Comparison of ENCODE assay signal across 8 cellular contexts in the genomic region with DNA sequence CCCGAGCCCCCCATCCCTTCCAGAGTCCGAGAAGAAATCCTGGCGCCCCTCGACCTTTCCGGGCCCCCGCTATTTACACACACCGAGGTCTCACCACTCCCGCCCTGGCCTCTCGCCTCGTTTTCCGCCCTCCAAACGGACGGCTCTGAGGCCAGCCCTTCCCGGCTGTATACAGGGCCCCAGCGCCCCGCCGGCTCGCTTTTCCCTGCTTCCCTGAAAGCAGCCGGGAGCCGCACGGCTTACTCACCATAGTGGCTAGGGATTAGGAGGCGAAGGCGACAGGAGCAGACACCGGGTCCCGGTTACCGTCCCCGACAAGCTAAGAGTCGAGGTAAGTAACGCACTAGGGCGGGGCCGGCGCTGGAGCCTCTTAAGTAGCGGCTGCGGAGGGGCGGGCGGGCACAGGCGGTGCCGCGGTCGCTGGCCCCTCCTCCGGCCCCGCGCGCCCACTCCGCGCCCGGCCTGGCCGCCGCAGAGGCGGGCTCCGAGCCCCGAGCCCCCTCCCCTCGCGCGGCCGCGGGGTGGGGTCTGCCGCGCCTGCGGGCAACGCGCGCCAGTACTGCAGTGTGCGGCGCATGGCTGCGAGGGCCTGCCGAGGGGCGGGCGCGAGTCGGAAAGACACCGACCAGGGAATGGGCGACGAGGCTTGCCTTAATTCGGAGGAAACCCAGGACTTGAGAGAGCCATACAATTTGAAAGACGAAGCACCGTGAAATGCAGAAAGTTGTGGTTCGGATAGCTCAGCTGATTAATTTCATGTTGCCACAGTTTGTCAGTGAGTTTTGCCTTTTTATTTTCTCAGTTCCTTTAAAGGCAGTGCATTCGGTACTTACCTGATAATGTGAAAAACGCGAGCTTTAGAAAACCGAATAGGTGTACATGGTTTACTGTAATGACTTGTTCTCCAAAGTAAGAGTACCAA. TPM values are rescaled to one million over a fixed set of nuclear protein-coding genes. Genes with fewer than 3 reads are reported as not detected.
DNase-seq lines count a peak whose midpoint lies in the region; ATAC-seq and TF ChIP-seq lines count a peak whose summit lies in the region.

A gene (minus strand): TSS at position 345 of the 922 bp plus-strand sequence. CDS start 95 bp downstream, at position 250.

- H3K27me3 ChIP-seq in Peyer's patch: no peaks in the 10 kb centered on the region
- no peaks in the 10 kb centered on the region for H3K27me3 ChIP-seq in esophagus (ENCODE audit: control insufficient read depth in 1 of 2, insufficient read depth in 2 of 2, low read length in 2 of 2)
- H3K27me3 ChIP-seq in mucosa of stomach (ENCODE audit: control insufficient read depth, insufficient read depth, low read length): no peaks in the 10 kb centered on the region

- WGBS in esophagus, 2 donors: 0 to 1% methylated on average over 73 to 82 of the region's 82 CpGs

- H3K27ac ChIP-seq in Peyer's patch: peak within 1 kb of the TSS; percentile 98 to 100 (median 99)
- peak within 1 kb of the TSS; percentile 100 for H3K27ac ChIP-seq in esophagus (ENCODE audit: low read depth in 2 of 2, low read length in 1 of 2)

- no peaks in the 10 kb centered on the region for H3K9me3 Mint-ChIP-seq in activated T-cell treated with anti-CD3 and anti-CD28 coated beads, Interleukin-2, amount 50 U/mL, for 4 hours

- no peaks in the 10 kb centered on the region for H3K9me3 ChIP-seq in Peyer's patch
- H3K9me3 ChIP-seq in esophagus (ENCODE audit: control insufficient read depth in 2 of 2, insufficient read depth in 1 of 2, low read depth in 1 of 2, low read length in 1 of 2): no peaks in the 10 kb centered on the region
- no peaks in the 10 kb centered on the region for H3K9me3 ChIP-seq in mucosa of stomach (ENCODE audit: control insufficient read depth, low read length)

- ATAC-seq in GM21717 (IDR thresholded peaks at IDR 0.05; ENCODE audit: unreplicated experiment): peak; percentile 62
- peak; percentile 81 to 83 for ATAC-seq in activated T-cell treated with anti-CD3 and anti-CD28 coated beads, Interleukin-2, amount 50 U/mL, for 4 hours

- TF ChIP-seq CTCF in Peyer's patch (IDR thresholded peaks at IDR 0.05): no peak

- H3K4me3 ChIP-seq in Peyer's patch (peak within 1 kb of the TSS; percentile 88 to 99 (median 92)), esophagus (ENCODE audit: low read depth in 1 of 2, low read length in 2 of 2) (peak within 1 kb of the TSS; percentile 98 to 99), mucosa of stomach (ENCODE audit: low read length) (peak within 1 kb of the TSS; percentile 80)

- DNase-seq in DMS153 treated with DMSO at 0.1 percent for 48 hours (lab: John Stamatoyannopoulos, UW; ENCODE audit: unreplicated experiment): peak; percentile 83
- DNase-seq in KG1 (lab: John Stamatoyannopoulos, UW): peak; percentile 84
- peak; percentile 93 to 97 (median 96) for DNase-seq in Peyer's patch
- DNase-seq in activated T-cell treated with anti-CD3 and anti-CD28 coated beads, Interleukin-2, amount 50 U/mL, for 4 hours: peak; percentile 90
- DNase-seq in stimulated activated CD8-positive, alpha-beta memory T cell treated with anti-CD3 and anti-CD28 coated beads, Interleukin-7, amount 100 ng/mL, for 1 hour (ENCODE audit: low read depth in 2 of 2): peak; percentile 79 to 88

- peak; percentile 87 to 89 for TF ChIP-seq POLR2A in Peyer's patch (IDR thresholded peaks at IDR 0.05)

- peak within 1 kb of the TSS; percentile 96 for H3K9ac ChIP-seq in mucosa of stomach (ENCODE audit: low read length)

- peak within 1 kb of the TSS; percentile 97 for H3K4me3 Mint-ChIP-seq in activated T-cell treated with anti-CD3 and anti-CD28 coated beads, Interleukin-2, amount 50 U/mL, for 4 hours

- H3K4me1 Mint-ChIP-seq in activated T-cell treated with anti-CD3 and anti-CD28 coated beads, Interleukin-2, amount 50 U/mL, for 4 hours (ENCODE audit: low read depth): peaks cover 40% of the 10 kb centered on the region

- H3K4me1 ChIP-seq in Peyer's patch (peaks cover 0 to 27% (median 4%) of the 10 kb centered on the region in 4 donors), esophagus (ENCODE audit: control insufficient read depth in 2 of 2, insufficient read depth in 2 of 2, low read length in 1 of 2) (no peaks in the 10 kb centered on the region), mucosa of stomach (ENCODE audit: control insufficient read depth, insufficient read depth, low read length) (peaks cover 16% of the 10 kb centered on the region)

- no peaks in the 10 kb centered on the region for H3K27me3 Mint-ChIP-seq in activated T-cell treated with anti-CD3 and anti-CD28 coated beads, Interleukin-2, amount 50 U/mL, for 4 hours (ENCODE audit: low read depth)

- H3K36me3 ChIP-seq in Peyer's patch (peaks cover 0 to 26% (median 0%) of the 10 kb centered on the region in 3 donors), esophagus (ENCODE audit: control insufficient read depth in 2 of 2, insufficient read depth in 2 of 2, low read length in 1 of 2) (peaks cover 0 to 6% of the 10 kb centered on the region in 2 donors), mucosa of stomach (ENCODE audit: control insufficient read depth, insufficient read depth, low read length) (peaks cover 9% of the 10 kb centered on the region)

- H3K36me3 Mint-ChIP-seq in activated T-cell treated with anti-CD3 and anti-CD28 coated beads, Interleukin-2, amount 50 U/mL, for 4 hours (ENCODE audit: insufficient read depth): peaks cover 37% of the 10 kb centered on the region

RNA-seq across cellular contexts. Expression of the gene that starts here (rescaled TPM):
- 100 to 1,000 TPM; 154 to 578 (median 243) TPM for total RNA-seq in Peyer's patch
- 1,000 to 10,000 TPM; 2,095 to 2,519 (median 2,182) TPM for total RNA-seq in activated T-cell treated with anti-CD3 and anti-CD28 coated beads, Interleukin-2, amount 50 U/mL, for 4 hours
- polyA plus RNA-seq in esophagus: 100 to 1,000 TPM; 255 to 693 TPM

Comparison
In these comparisons a context has a peak if more than half of its experiments do, and no peak if none do; other contexts are left out.
1. Peak in every context shown above with its lines: DNase-seq, ATAC-seq, H3K4me3 ChIP-seq and H3K27ac ChIP-seq.